ENCODE assay signal across 8 cellular contexts in genomic region chr19:46015961-46016425, GRCh38. TPM values are rescaled to one million over a fixed set of nuclear protein-coding genes. Genes with fewer than 3 reads are reported as not detected.
DNase-seq lines count a peak whose midpoint lies in the region; ATAC-seq, FAIRE-seq and TF ChIP-seq lines count a peak whose summit lies in the region.

No MANE protein-coding gene starts in this region.

- H3K27me3 ChIP-seq in NT2/D1 (ENCODE audit: insufficient read depth, insufficient read length) (peaks cover 27% of the 10 kb centered on the region), ascending aorta (no peaks in the 10 kb centered on the region)

- H3K9ac ChIP-seq in NT2/D1 (ENCODE audit: insufficient read length, low read depth), result peak overlapping the region; percentile 67

- TF ChIP-seq CTCF in ascending aorta (IDR thresholded peaks at IDR 0.05), result no peak

- H3K27ac ChIP-seq in ascending aorta, result peak overlapping the region in 1 of 2 donors; percentile 37

- H3K4me1 ChIP-seq in NT2/D1 (ENCODE audit: insufficient read depth, insufficient read length) (peaks cover 9% of the 10 kb centered on the region), ascending aorta (peaks cover 12 to 17% of the 10 kb centered on the region in 2 donors)

- no peak for ATAC-seq in GM18870 (IDR thresholded peaks at IDR 0.05; ENCODE audit: unreplicated experiment)
- ATAC-seq in HG03159 (IDR thresholded peaks at IDR 0.05; ENCODE audit: unreplicated experiment), result no peak

- H3K36me3 ChIP-seq in NT2/D1 (ENCODE audit: insufficient read depth, insufficient read length, low read length), result peaks cover 8% of the 10 kb centered on the region
- no peaks in the 10 kb centered on the region for H3K36me3 ChIP-seq in ascending aorta

- DNase-seq in DMS53 treated with DMSO at 0.1 percent for 48 hours (lab: John Stamatoyannopoulos, UW; ENCODE audit: unreplicated experiment), result peak; percentile 31
- DNase-seq in NT2/D1 (ENCODE audit: low read depth, low spot score), result no peak
- no peak for DNase-seq in ascending aorta (ENCODE audit: low spot score in 2 of 2)
- DNase-seq in iPS-NIHi11 (ENCODE audit: low spot score), result peak; percentile 19
- DNase-seq in stimulated activated CD4-positive, alpha-beta T cell treated with anti-CD3 and anti-CD28 coated beads, Interleukin-4, amount 100 ng/mL, for 4 hours, result peak; percentile 34 to 40
- DNase-seq in urothelium cell line (ENCODE audit: low spot score), result no peak

- no peak for FAIRE-seq in urothelium cell line (lab: Jason Lieb, UNC)

- H3K9me3 ChIP-seq in NT2/D1 (ENCODE audit: insufficient read depth, low read length) (no peaks in the 10 kb centered on the region), ascending aorta (no peaks in the 10 kb centered on the region)

- peak overlapping the region; percentile 33 for H3K4me3 ChIP-seq in NT2/D1 (ENCODE audit: insufficient read length, low read depth)
- peak overlapping the region; percentile 76 to 80 for H3K4me3 ChIP-seq in ascending aorta

- intact Hi-C loops in ascending aorta (cut with DNase I), result loop anchor here (1.0 to 5.0 kb wide), 2 partner anchors 21 to 199 kb away; partner anchors contain the start of genes CCDC61 and RSPH6A

RNA-seq across cellular contexts. Expression of gene PGLYRP1, which starts 6.9 kb away (rescaled TPM):
- not detected for total RNA-seq in ascending aorta

RNA-seq across cellular contexts. Expression of gene CCDC61, which starts 20.7 kb away (rescaled TPM):
- total RNA-seq in ascending aorta, result 13.7 TPM

RNA-seq across cellular contexts. Expression of gene IGFL4, which starts 24.8 kb away (rescaled TPM):
- not detected for total RNA-seq in ascending aorta

RNA-seq across cellular contexts. Expression of gene NOVA2, which starts 42.3 kb away (rescaled TPM):
- total RNA-seq in ascending aorta, result 11.3 TPM

Comparison
In these comparisons a context has a peak if more than half of its experiments do, and no peak if none do; other contexts are left out.
1. DNase-seq: peak in DMS53 treated with DMSO at 0.1 percent for 48 hours (single experiment), iPS-NIHi11 (single experiment) and stimulated activated CD4-positive, alpha-beta T cell treated with anti-CD3 and anti-CD28 coated beads, Interleukin-4, amount 100 ng/mL, for 4 hours (2 of 2); none in NT2/D1 (single experiment), ascending aorta (0 of 2) and urothelium cell line (single experiment).